In the genomic region with DNA sequence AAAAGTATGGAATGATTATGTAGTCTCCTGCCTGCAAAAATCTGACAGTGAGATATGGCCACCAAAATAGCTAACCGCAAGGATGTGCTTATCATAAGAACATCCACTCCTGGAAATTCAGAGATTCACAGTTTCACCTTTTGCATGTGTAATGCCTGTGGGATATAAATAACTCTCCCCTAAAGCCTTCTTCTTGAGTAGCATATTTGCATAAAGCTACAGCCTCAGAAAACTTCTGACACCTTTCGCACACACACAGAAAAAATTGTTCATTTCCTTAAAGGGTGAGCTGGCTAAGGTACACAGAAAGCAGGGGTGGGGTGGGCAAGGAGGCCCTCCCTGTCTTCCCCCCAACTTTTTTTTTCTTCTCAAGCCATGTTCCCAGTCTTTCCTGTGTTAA, we compare ENCODE assay signal across 11 cellular contexts. TPM values are rescaled to one million over a fixed set of nuclear protein-coding genes. Genes with fewer than 3 reads are reported as not detected.
A peak's percentile ranks its signal among the peaks of the same experiment; 100 is the strongest.
DNase-seq lines count a peak whose midpoint lies in the region; ATAC-seq, FAIRE-seq and TF ChIP-seq lines count a peak whose summit lies in the region.
"Had no signal": no experiment of that assay in that cellular context is flagged by ENCODE, and none has a peak within 500 bp of the region (broad histone marks: within the 10 kb centered on the region; RNA-seq: fewer than 3 reads in every experiment).

No MANE protein-coding gene starts in this region.

- H3K27ac Mint-ChIP-seq in activated T-cell treated with anti-CD3 and anti-CD28 coated beads, Interleukin-2, amount 50 U/mL, for 72 hours, result peak overlapping the region; percentile 93

- H3K9me3 Mint-ChIP-seq in activated T-cell treated with anti-CD3 and anti-CD28 coated beads, Interleukin-2, amount 50 U/mL, for 72 hours, result no peaks in the 10 kb centered on the region

- ATAC-seq in GM19324 (IDR thresholded peaks at IDR 0.05; ENCODE audit: low FRiP score, unreplicated experiment) (peak; percentile 57), HG02973 (IDR thresholded peaks at IDR 0.05; ENCODE audit: unreplicated experiment) (peak; percentile 55)
- peak; percentile 50 to 58 for ATAC-seq in activated T-cell treated with anti-CD3 and anti-CD28 coated beads, Interleukin-2, amount 50 U/mL, for 72 hours (replicated peaks in 1 of 2)

- H3K4me1 ChIP-seq in A673 (ENCODE audit: insufficient read depth, low read length, poor library complexity, severe bottlenecking) (peaks cover 25% of the 10 kb centered on the region), prostate gland (replicated peaks) (no peaks in the 10 kb centered on the region)

- POLR2A ChIA-PET in A673 (lab: Charles Lee; ENCODE audit: low non-redundant PET), result no interaction called here

- 93% methylated on average over 2 of the region's 2 CpGs for WGBS in prostate gland

- TF ChIP-seq POLR2A in GM12892 (IDR thresholded peaks at IDR 0.05; ENCODE audit: low read depth, low read length) (peak; percentile 69), prostate gland (IDR thresholded peaks at IDR 0.05) (no peak)

- CTCF ChIA-PET in A673 (lab: Charles Lee), result no interaction called here

- H3K4me3 ChIP-seq in A673 (ENCODE audit: low read depth, low read length, poor library complexity, severe bottlenecking) (no peak overlapping the region), prostate gland (no peak overlapping the region), coronary artery (no peak overlapping the region)

- no peaks in the 10 kb centered on the region for H3K27me3 Mint-ChIP-seq in activated T-cell treated with anti-CD3 and anti-CD28 coated beads, Interleukin-2, amount 50 U/mL, for 72 hours (ENCODE audit: low read depth)

- intact Hi-C loops in A673 (cut with micrococcal nuclease; ENCODE audit: unreplicated experiment), result loop anchor here (5.0 to 10.0 kb wide), 6 partner anchors 61 to 566 kb away; no protein-coding TSS in a partner anchor
- intact Hi-C loops in prostate gland (cut with DNase I), result loop anchor here (5.0 kb wide), 1 partner anchor 541 kb away; no protein-coding TSS in a partner anchor

- FAIRE-seq in GM12892 (lab: Jason Lieb, UNC), result peak; percentile 93

- TF ChIP-seq CTCF in A673 (conservative IDR thresholded peaks at IDR 0.05; ENCODE audit: low read depth, low read length) (no peak), prostate gland (IDR thresholded peaks at IDR 0.05) (no peak), coronary artery (IDR thresholded peaks at IDR 0.05) (no peak)

- H3K27ac ChIP-seq in A673 (ENCODE audit: low read depth, low read length, poor library complexity, severe bottlenecking) (no peak overlapping the region), prostate gland (no peak overlapping the region), coronary artery (no peak overlapping the region)

- peak overlapping the region; percentile 47 to 75 for H3K4me3 Mint-ChIP-seq in activated T-cell treated with anti-CD3 and anti-CD28 coated beads, Interleukin-2, amount 50 U/mL, for 72 hours

- BruUV-seq in A673 (replicated peaks; lab: Mats Ljungman, UMichigan), result no TSS peak

- H3K4me1 Mint-ChIP-seq in activated T-cell treated with anti-CD3 and anti-CD28 coated beads, Interleukin-2, amount 50 U/mL, for 72 hours (ENCODE audit: low read depth), result peaks cover 34% of the 10 kb centered on the region

- H3K36me3 Mint-ChIP-seq in activated T-cell treated with anti-CD3 and anti-CD28 coated beads, Interleukin-2, amount 50 U/mL, for 72 hours (ENCODE audit: insufficient read depth in 2 of 2), result no peaks in the 10 kb centered on the region

- H3K9me3 ChIP-seq in A673 (ENCODE audit: low read depth, low read length, poor library complexity, severe bottlenecking), result no peaks in the 10 kb centered on the region
- H3K9me3 ChIP-seq in prostate gland, result no peaks in the 10 kb centered on the region

- H3K36me3 ChIP-seq in A673 (ENCODE audit: insufficient read depth, low read length, poor library complexity, severe bottlenecking) (no peaks in the 10 kb centered on the region), prostate gland (no peaks in the 10 kb centered on the region)

- DNase-seq in GM12892 (ENCODE audit: insufficient read length) (no peak), A673 (ENCODE audit: low spot score) (no peak), prostate gland (ENCODE audit: low spot score) (no peak), coronary artery (ENCODE audit: low spot score) (no peak)
- DNase-seq in activated T-cell treated with anti-CD3 and anti-CD28 coated beads, Interleukin-2, amount 50 U/mL, for 72 hours, result peak; percentile 25 to 38
- no peak for DNase-seq in activated effector memory CD4-positive, alpha-beta T cell treated with anti-CD3 and anti-CD28 coated beads, Interleukin-2, amount 50 U/mL, for 16 hours
- DNase-seq: DMS53, substantia nigra, SW 1271 had no signal

- H3K27me3 ChIP-seq in A673 (replicated peaks; ENCODE audit: insufficient read depth, low read depth, low read length, poor library complexity) (no peaks in the 10 kb centered on the region), prostate gland (replicated peaks; ENCODE audit: insufficient read depth) (no peaks in the 10 kb centered on the region)

RNA-seq across cellular contexts. Expression of a gene that starts 3.1 kb away (rescaled TPM):
- 13.9 TPM for polyA plus RNA-seq in GM12892 (2012; ENCODE audit: missing spikeins)
- total RNA-seq in activated T-cell treated with anti-CD3 and anti-CD28 coated beads, Interleukin-2, amount 50 U/mL, for 72 hours, result 1 to 10 TPM in 1 of 2 donors, under 1 TPM in 1; 0.79 to 2.0 TPM
- total RNA-seq in A673 (2021), result 16.4 and 18.0 TPM in 2 replicates
- 10 to 100 TPM in 1 of 2 donors, 1 to 10 TPM in 1; 6.9 to 35.6 TPM for total RNA-seq in prostate gland

Comparison
In these comparisons a context has a peak if more than half of its experiments do, and no peak if none do; other contexts are left out.
1. DNase-seq: peak in activated T-cell treated with anti-CD3 and anti-CD28 coated beads, Interleukin-2, amount 50 U/mL, for 72 hours (2 of 2); none in GM12892 (single experiment), A673 (single experiment), prostate gland (single experiment), activated effector memory CD4-positive, alpha-beta T cell treated with anti-CD3 and anti-CD28 coated beads, Interleukin-2, amount 50 U/mL, for 16 hours (single experiment) and coronary artery (single experiment).
2. Peak in every context shown above with its lines, with median percentiles within 50 percentile points of each other: ATAC-seq.